ENCODE assay signal across 8 cellular contexts in the genomic region with DNA sequence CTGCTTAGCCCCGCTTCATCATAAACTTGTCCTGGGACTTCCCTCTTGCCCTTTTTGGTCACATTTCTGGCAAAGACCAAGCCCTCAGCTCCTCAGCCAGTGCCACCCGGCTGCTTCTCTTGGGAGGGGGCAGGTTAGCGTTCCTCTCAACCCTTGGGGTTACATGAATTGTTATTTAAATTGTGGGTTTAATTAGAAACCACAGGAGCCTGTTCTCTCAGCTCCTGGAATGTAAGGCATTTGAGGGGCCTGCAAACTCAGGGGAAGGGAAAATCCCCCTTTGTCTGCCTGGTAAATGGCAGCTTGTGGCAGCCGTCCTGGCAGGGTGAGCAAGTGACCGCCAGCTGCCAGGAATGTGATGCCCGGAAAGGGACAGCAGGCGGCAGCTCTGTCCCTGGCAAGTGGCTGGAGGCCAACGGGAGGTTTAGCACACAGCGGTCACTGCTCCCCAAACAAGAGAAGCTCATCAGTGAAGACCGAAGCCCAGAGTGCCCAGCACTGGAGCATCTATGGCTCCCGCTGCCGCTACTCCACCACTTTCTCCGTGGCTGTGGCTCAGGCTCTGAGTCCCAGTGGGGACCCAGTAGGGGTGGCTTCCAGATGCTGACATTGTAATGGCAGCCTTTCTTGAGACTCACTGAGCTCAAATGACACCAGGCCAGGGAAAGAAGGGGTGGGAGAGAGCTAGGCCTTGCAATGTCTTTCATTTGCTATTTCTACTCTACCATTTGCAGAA. TPM values are rescaled to one million over a fixed set of nuclear protein-coding genes. Genes with fewer than 3 reads are reported as not detected.
DNase-seq lines count a peak whose midpoint lies in the region; ATAC-seq and TF ChIP-seq lines count a peak whose summit lies in the region.

No MANE protein-coding gene starts in this region.

- H3K56ac ChIP-seq in IMR-90 (ENCODE audit: extremely low read depth, insufficient read depth, low read length) = peak overlapping the region; percentile 42

- TF ChIP-seq POLR2A in IMR-90 (IDR thresholded peaks at IDR 0.05; ENCODE audit: low read depth, low read length) = no peak

- H2AFZ ChIP-seq in IMR-90 (replicated peaks; ENCODE audit: low read length, poor library complexity) = peak overlapping the region; percentile 45

- peaks cover 23% of the 10 kb centered on the region; the same call in 1 of the 2 replicates for H4K20me1 ChIP-seq in IMR-90 (ENCODE audit: insufficient read depth, low read length)

- POLR2A ChIA-PET in IMR-90 (lab: Charles Lee; ENCODE audit: unreplicated experiment) = no interaction called here

- H3K79me1 ChIP-seq in IMR-90 (ENCODE audit: low read depth in 1 of 2, low read length in 2 of 2) = peaks cover 44 to 91% of the 10 kb centered on the region in 2 experiments

- peak overlapping the region; percentile 81 for H3K4ac ChIP-seq in IMR-90 (ENCODE audit: low read depth, low read length)

- intact Hi-C loops in IMR-90 (cut with micrococcal nuclease) = loop anchor here (2.0 kb wide), 1 partner anchor 49 kb away; no protein-coding TSS in a partner anchor
- intact Hi-C loops in dendritic cell treated with granulocyte-macrophage colony-stimulating factor and Interleukin-4, amounts not matched to agents 40 ng/mL and 50 ng/mL, for 4 days (cut with micrococcal nuclease) = no loop called here

- dilution Hi-C loops in IMR-90 (cut with HindIII; ENCODE audit: low sequenced_read_pairs, unreplicated experiment) = no loop called here

- H2AK5ac ChIP-seq in IMR-90 (ENCODE audit: low read depth, low read length) = peak overlapping the region; percentile 65

- H2BK5ac ChIP-seq in IMR-90 (ENCODE audit: low read depth, low read length, poor library complexity, severe bottlenecking) = peak overlapping the region; percentile 79

- peak overlapping the region; percentile 82 for H2BK120ac ChIP-seq in IMR-90 (ENCODE audit: low read depth, low read length)

- H3K27ac ChIP-seq in IMR-90 (ENCODE audit: insufficient read depth, low read length) (peak overlapping the region; percentile 65), temporal lobe (ENCODE audit: low read depth, low read length) (peak overlapping the region; percentile 84)

- peak overlapping the region; percentile 63 for H3K23ac ChIP-seq in IMR-90 (ENCODE audit: low read depth, low read length)

- ATAC-seq in IMR-90 (ENCODE audit: low read depth) = peak; percentile 34
- no peak for ATAC-seq in stimulated activated memory B cell treated with anti-CD40 and anti-IgM and Interleukin-4, amounts not matched to agents 10 μg/mL and 1 μg/mL and 100 μg/mL, for 72 hours

- peak overlapping the region; percentile 73 for H3K14ac ChIP-seq in IMR-90 (replicated peaks; ENCODE audit: low read depth, low read length)

- TF ChIP-seq CTCF in IMR-90 (conservative IDR thresholded peaks at IDR 0.05; ENCODE audit: low read depth, low read length) = peak; percentile 29; the same call in 1 of the 2 replicates

- no peaks in the 10 kb centered on the region for H3K27me3 Mint-ChIP-seq in dendritic cell treated with granulocyte-macrophage colony-stimulating factor and Interleukin-4, amounts not matched to agents 40 ng/mL and 50 ng/mL, for 4 days
- H3K27me3 Mint-ChIP-seq in stimulated activated memory B cell treated with anti-CD40 and anti-IgM and Interleukin-4, amounts not matched to agents 10 μg/mL and 1 μg/mL and 100 μg/mL, for 72 hours = peaks cover 9% of the 10 kb centered on the region

- H3K9me3 Mint-ChIP-seq in dendritic cell treated with granulocyte-macrophage colony-stimulating factor and Interleukin-4, amounts not matched to agents 40 ng/mL and 50 ng/mL, for 4 days = no peaks in the 10 kb centered on the region
- no peaks in the 10 kb centered on the region for H3K9me3 Mint-ChIP-seq in stimulated activated memory B cell treated with anti-CD40 and anti-IgM and Interleukin-4, amounts not matched to agents 10 μg/mL and 1 μg/mL and 100 μg/mL, for 72 hours

- peak overlapping the region; percentile 29; the same call in 1 of the 2 replicates for H3K9ac ChIP-seq in IMR-90 (ENCODE audit: low read depth, low read length)

- H4K91ac ChIP-seq in IMR-90 (ENCODE audit: insufficient read depth, low read depth, low read length) = peak overlapping the region; percentile 92

- peak overlapping the region; percentile 58 for H2AK9ac ChIP-seq in IMR-90 (replicated peaks; ENCODE audit: low read depth, low read length, poor library complexity)

- H2BK15ac ChIP-seq in IMR-90 (ENCODE audit: low read depth, low read length) = peak overlapping the region; percentile 17; the same call in 2 of the 3 replicates

- in situ Hi-C loops in IMR-90 (cut with MboI; ENCODE audit: low sequenced_read_pairs) = no loop called here

- 15% methylated on average over 4 of the region's 13 CpGs; no CpG with 5 or more reads in 1 of the 2 experiments for WGBS in IMR-90 (ENCODE audit: extremely low coverage in 2 of 2, insufficient read length in 1 of 2), 2 experiments

- H3K4me2 ChIP-seq in IMR-90 (ENCODE audit: low read depth, low read length) = peak overlapping the region; percentile 20

- no peaks in the 10 kb centered on the region for H3K27me3 ChIP-seq in IMR-90 (ENCODE audit: control insufficient read depth, insufficient read depth, low read length)

- DNase-seq in IMR-90 (peak; percentile 62), left kidney (ENCODE audit: low read depth, low spot score) (peak; percentile 83), DMS79 (lab: John Stamatoyannopoulos, UW) (no peak), KG1 (lab: John Stamatoyannopoulos, UW) (no peak), NCI-H345 (lab: John Stamatoyannopoulos, UW) (no peak)

- no TSS peak for BruUV-seq in IMR-90 (replicated peaks; lab: Mats Ljungman, UMichigan)

- H3K4me3 Mint-ChIP-seq in dendritic cell treated with granulocyte-macrophage colony-stimulating factor and Interleukin-4, amounts not matched to agents 40 ng/mL and 50 ng/mL, for 4 days = no peak overlapping the region
- H3K4me3 Mint-ChIP-seq in stimulated activated memory B cell treated with anti-CD40 and anti-IgM and Interleukin-4, amounts not matched to agents 10 μg/mL and 1 μg/mL and 100 μg/mL, for 72 hours = no peak overlapping the region

- H3K36me3 ChIP-seq in IMR-90 (ENCODE audit: control insufficient read depth, insufficient read depth, low read length) = peaks cover 37% of the 10 kb centered on the region

- no peaks in the 10 kb centered on the region for H3K9me3 ChIP-seq in IMR-90 (ENCODE audit: control insufficient read depth, insufficient read depth, low read length)

- peak overlapping the region; percentile 26 for H4K5ac ChIP-seq in IMR-90 (ENCODE audit: low read depth, low read length)

- H3K9me1 ChIP-seq in IMR-90 (ENCODE audit: insufficient read depth, low read length) = peaks cover 35% of the 10 kb centered on the region

- TF ChIP-seq RAD21 in IMR-90 (IDR thresholded peaks at IDR 0.05; ENCODE audit: low read length) = peak; percentile 24; the same call in 1 of the 2 replicates

- H3K18ac ChIP-seq in IMR-90 (ENCODE audit: low read depth, low read length) = peak overlapping the region; percentile 67

- peaks cover 39% of the 10 kb centered on the region for H3K36me3 Mint-ChIP-seq in dendritic cell treated with granulocyte-macrophage colony-stimulating factor and Interleukin-4, amounts not matched to agents 40 ng/mL and 50 ng/mL, for 4 days (ENCODE audit: low read depth)
- peaks cover 6% of the 10 kb centered on the region for H3K36me3 Mint-ChIP-seq in stimulated activated memory B cell treated with anti-CD40 and anti-IgM and Interleukin-4, amounts not matched to agents 10 μg/mL and 1 μg/mL and 100 μg/mL, for 72 hours

- H3K27ac Mint-ChIP-seq in dendritic cell treated with granulocyte-macrophage colony-stimulating factor and Interleukin-4, amounts not matched to agents 40 ng/mL and 50 ng/mL, for 4 days = peak overlapping the region; percentile 15
- H3K27ac Mint-ChIP-seq in stimulated activated memory B cell treated with anti-CD40 and anti-IgM and Interleukin-4, amounts not matched to agents 10 μg/mL and 1 μg/mL and 100 μg/mL, for 72 hours = no peak overlapping the region

- peaks cover 41% of the 10 kb centered on the region for H3K4me1 ChIP-seq in IMR-90 (ENCODE audit: control insufficient read depth, insufficient read depth, low read length)

- H4K8ac ChIP-seq in IMR-90 (ENCODE audit: low read depth in 2 of 2, low read length in 2 of 2) = peak overlapping the region; percentile 56 to 74

- CTCF ChIA-PET in IMR-90 (lab: Yijun Ruan, JAX) = interaction anchor here (0.6 to 2.6 kb wide), 5 partner anchors 9 to 109 kb away, joined by 3 to 11 read pairs (median 3); no protein-coding TSS in a partner anchor

- peak overlapping the region; percentile 74 for H2BK20ac ChIP-seq in IMR-90 (ENCODE audit: low read depth, low read length)

- H3K4me3 ChIP-seq in IMR-90 (ENCODE audit: insufficient read depth, low read depth, low read length) = no peak overlapping the region

- peaks cover 66% of the 10 kb centered on the region for H3K4me1 Mint-ChIP-seq in dendritic cell treated with granulocyte-macrophage colony-stimulating factor and Interleukin-4, amounts not matched to agents 40 ng/mL and 50 ng/mL, for 4 days (ENCODE audit: low read depth)
- no peaks in the 10 kb centered on the region for H3K4me1 Mint-ChIP-seq in stimulated activated memory B cell treated with anti-CD40 and anti-IgM and Interleukin-4, amounts not matched to agents 10 μg/mL and 1 μg/mL and 100 μg/mL, for 72 hours

TF ChIP-seq in IMR-90, 13 proteins besides CTCF, POLR2A, EP300 and RAD21:
- TF ChIP-seq SMC3 (IDR thresholded peaks at IDR 0.05; ENCODE audit: low read depth, low read length) (peak; percentile 22; the same call in 1 of the 2 replicates), MAFK (IDR thresholded peaks at IDR 0.05; ENCODE audit: low read depth, low read length) (no peak)

RNA-seq across cellular contexts. Expression of a gene that starts 51.7 kb away (rescaled TPM):
- total RNA-seq in IMR-90 (2012; rRNA removed) (6.1 and 7.8 TPM in 2 replicates), temporal lobe (11.3 TPM)
- polyA plus RNA-seq in IMR-90 (2012; rRNA removed) = 20.4 and 22.9 TPM in 2 replicates
- polyA plus RNA-seq in IMR-90 (2012; cell fraction: cytosol; rRNA removed) = 15.8 and 28.1 TPM in 2 replicates
- 36.9 and 39.5 TPM in 2 replicates for polyA plus RNA-seq in IMR-90 (2012; cell fraction: nucleus; rRNA removed; ENCODE audit: low replicate concordance)

Comparison
In these comparisons a context has a peak if more than half of its experiments do, and no peak if none do; other contexts are left out.
1. DNase-seq: peak in IMR-90 (single experiment) and left kidney (single experiment); none in DMS79 (single experiment), KG1 (single experiment) and NCI-H345 (single experiment).